Comparison of ENCODE assay signal across 29 cellular contexts in the genomic region with DNA sequence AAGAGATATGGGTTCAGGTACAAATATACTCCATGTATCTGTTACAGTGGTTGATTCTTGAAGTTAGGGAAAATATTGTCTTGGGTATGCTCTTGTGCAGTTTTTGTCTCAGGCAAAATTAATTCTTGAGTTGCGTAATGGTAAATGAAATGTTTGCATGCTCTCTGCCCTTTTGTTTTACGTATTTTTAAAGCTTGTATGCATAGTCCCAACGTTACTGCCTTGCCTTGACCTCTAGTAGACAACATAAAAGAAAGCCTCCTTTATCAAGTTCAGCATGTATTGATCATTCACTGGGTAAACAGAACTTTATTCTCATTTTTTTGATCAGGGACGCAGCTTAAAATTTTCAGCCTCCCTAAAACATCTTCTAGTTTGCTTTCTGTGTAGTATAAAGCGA.
"Had no signal": no experiment of that assay in that cellular context is flagged by ENCODE, and none has a peak within 500 bp of the region (broad histone marks: within the 10 kb centered on the region; RNA-seq: fewer than 3 reads in every experiment).

No MANE protein-coding gene starts in this region.

- H3K27me3 ChIP-seq: ascending aorta, cardiac muscle cell had no signal

- H3K27ac ChIP-seq: ascending aorta, cardiac muscle cell, VCaP had no signal

- H3K36me3 ChIP-seq: ascending aorta, cardiac muscle cell had no signal

- ATAC-seq: activated CD4-positive, alpha-beta T cell treated with anti-CD3 and anti-CD28 coated beads for 36 hours; activated CD8-positive, alpha-beta memory T cell treated with anti-CD3 and anti-CD28 coated beads, Interleukin-2, amount 10 ng/mL, durations not matched to agents 7 days and 5 days; activated CD8-positive, alpha-beta T cell treated with anti-CD3 and anti-CD28 coated beads, Interleukin-2, amount 10 ng/mL, durations not matched to agents 7 days and 5 days; activated naive CD8-positive, alpha-beta T cell treated with anti-CD3 and anti-CD28 coated beads, Interleukin-2, amount 50 U/mL, for 24 hours had no signal

- H3K4me3 ChIP-seq: ascending aorta, cardiac muscle cell had no signal

- H3K9me3 ChIP-seq: ascending aorta had no signal

- DNase-seq: activated B cell treated with CpG ODN at 0.5 μM for 24 hours; activated CD4-positive, alpha-beta memory T cell treated with anti-CD3 and anti-CD28 coated beads, Interleukin-2, amount 10 ng/mL, durations not matched to agents 7 days and 5 days; activated CD4-positive, alpha-beta T cell treated with anti-CD3 and anti-CD28 coated beads for 1 hour; activated CD4-positive, alpha-beta T cell treated with anti-CD3 and anti-CD28 coated beads for 36 hours; activated CD4-positive, alpha-beta T cell treated with anti-CD3 and anti-CD28 coated beads for 48 hours; activated CD4-positive, alpha-beta T cell treated with anti-CD3 and anti-CD28 coated beads, Interleukin-2, amount 10 ng/mL, durations not matched to agents 7 days and 5 days; activated CD4-positive, alpha-beta T cell treated with anti-CD3 and anti-CD28 coated beads, Interleukin-2, amount 50 U/mL, for 48 hours; activated CD8-positive, alpha-beta memory T cell treated with anti-CD3 and anti-CD28 coated beads for 24 hours; activated CD8-positive, alpha-beta memory T cell treated with anti-CD3 and anti-CD28 coated beads, Interleukin-2, amount 10 ng/mL, durations not matched to agents 7 days and 5 days; activated CD8-positive, alpha-beta memory T cell treated with anti-CD3 and anti-CD28 coated beads, Interleukin-2, amount 50 U/mL, for 48 hours; activated CD8-positive, alpha-beta T cell treated with anti-CD3 and anti-CD28 coated beads, Interleukin-2, amount 10 ng/mL, durations not matched to agents 7 days and 5 days; activated effector memory CD4-positive, alpha-beta T cell treated with Interleukin-2 at 50 U/mL for 16 hours; activated gamma-delta T cell; activated naive CD4-positive, alpha-beta T cell treated with anti-CD3 and anti-CD28 coated beads, Interleukin-2, amount 10 ng/mL, durations not matched to agents 7 days and 5 days; activated naive CD4-positive, alpha-beta T cell treated with Interleukin-2 at 50 U/mL for 16 hours; activated naive CD8-positive, alpha-beta T cell treated with anti-CD3 and anti-CD28 coated beads, Interleukin-2, amount 10 ng/mL, durations not matched to agents 7 days and 5 days; activated naive CD8-positive, alpha-beta T cell treated with anti-CD3 and anti-CD28 coated beads, Interleukin-2, amount 50 U/mL, for 24 hours; activated T-cell treated with anti-CD3 and anti-CD28 coated beads, Interleukin-2, amount 50 U/mL, for 24 hours; activated T-cell treated with anti-CD3 and anti-CD28 coated beads, Interleukin-2, amount 50 U/mL, for 48 hours; amygdala; anterior cingulate cortex; caudate nucleus; cerebellar nuclear complex; T-helper 1 cell; T-helper 2 cell; T-helper 9 cell had no signal
